1 cellular context compared by ENCODE assay signal in the genomic region with DNA sequence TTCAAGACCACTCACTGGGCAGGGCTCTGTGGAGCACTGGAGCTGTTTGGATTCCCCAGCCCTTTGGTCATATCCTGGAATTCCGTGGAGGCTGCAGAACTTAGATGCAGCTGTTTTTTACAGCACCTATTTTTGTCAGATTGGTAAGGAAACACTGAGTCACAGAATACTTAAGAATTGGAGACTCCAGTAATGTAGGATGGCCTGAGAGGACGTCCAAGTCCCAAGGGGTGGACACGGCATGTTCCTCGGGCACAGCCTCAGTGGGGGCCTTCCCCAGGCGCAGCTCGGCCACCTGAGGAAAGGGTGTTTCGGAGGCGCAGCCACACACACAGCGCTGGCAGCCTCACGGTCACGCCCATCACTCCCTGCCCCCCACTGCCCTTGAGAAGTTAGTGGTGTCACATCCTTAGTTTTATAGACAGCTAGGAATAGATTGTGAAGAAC.
TF ChIP-seq lines count a peak whose summit lies in the region.

No MANE protein-coding gene starts in this region.

TF ChIP-seq in WTC11, 78 proteins besides CTCF, POLR2A, EP300 and RAD21 (continued from another document):
- TF ChIP-seq, protein P1, sequence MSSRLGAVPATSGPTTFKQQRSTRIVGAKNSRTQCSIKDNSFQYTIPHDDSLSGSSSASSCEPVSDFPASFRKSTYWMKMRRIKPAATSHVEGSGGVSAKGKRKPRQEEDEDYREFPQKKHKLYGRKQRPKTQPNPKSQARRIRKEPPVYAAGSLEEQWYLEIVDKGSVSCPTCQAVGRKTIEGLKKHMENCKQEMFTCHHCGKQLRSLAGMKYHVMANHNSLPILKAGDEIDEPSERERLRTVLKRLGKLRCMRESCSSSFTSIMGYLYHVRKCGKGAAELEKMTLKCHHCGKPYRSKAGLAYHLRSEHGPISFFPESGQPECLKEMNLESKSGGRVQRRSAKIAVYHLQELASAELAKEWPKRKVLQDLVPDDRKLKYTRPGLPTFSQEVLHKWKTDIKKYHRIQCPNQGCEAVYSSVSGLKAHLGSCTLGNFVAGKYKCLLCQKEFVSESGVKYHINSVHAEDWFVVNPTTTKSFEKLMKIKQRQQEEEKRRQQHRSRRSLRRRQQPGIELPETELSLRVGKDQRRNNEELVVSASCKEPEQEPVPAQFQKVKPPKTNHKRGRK (CRISPR knock-in tag; IDR thresholded peaks at IDR 0.05; ENCODE audit: borderline replicate concordance) = no peak
